28 cellular contexts compared by ENCODE assay signal in genomic region chr2:780002-780401, GRCh38.
"Had no signal": no experiment of that assay in that cellular context is flagged by ENCODE, and none has a peak within 500 bp of the region (broad histone marks: within the 10 kb centered on the region; RNA-seq: fewer than 3 reads in every experiment).

No MANE protein-coding gene starts in this region.

- FAIRE-seq: small intestine, urothelium cell line had no signal

- H2AFZ ChIP-seq: parathyroid adenoma had no signal

- H3K9ac ChIP-seq: parathyroid adenoma had no signal

- H3K27ac ChIP-seq: ovary, parathyroid adenoma, psoas muscle, right lobe of liver, sigmoid colon, stomach, thoracic aorta, thyroid gland, tibial nerve, upper lobe of left lung, vagina had no signal

- DNase-seq: nephron progenitor cell; occipital lobe; ovary; psoas muscle; right cardiac atrium; right lobe of liver; sigmoid colon; small intestine; stimulated activated CD4-positive, alpha-beta T cell treated with anti-CD3 and anti-CD28 coated beads, Interleukin-15, amount 100 ng/mL, for 24 hours; stimulated activated CD4-positive, alpha-beta T cell treated with anti-CD3 and anti-CD28 coated beads, Interleukin-2, amount 100 ng/mL, for 24 hours; stimulated activated CD4-positive, alpha-beta T cell treated with anti-CD3 and anti-CD28 coated beads, Interleukin-2, amount 100 ng/mL, for 48 hours; stimulated activated CD4-positive, alpha-beta T cell treated with anti-CD3 and anti-CD28 coated beads, Interleukin-4, amount 100 ng/mL, for 24 hours; stimulated activated naive B cell treated with anti-CD40 and anti-IgM and Interleukin-4, amounts not matched to agents 10 μg/mL and 1 μg/mL and 100 μg/mL, for 72 hours; stimulated activated naive CD4-positive, alpha-beta T cell treated with Interleukin-2 at 50 U/mL for 16 hours; stomach; thyroid gland; trophoblast cell had no signal

- ATAC-seq: natural killer cell treated with Interleukin-12 subunit alpha and Interleukin-12 subunit beta and Interleukin-15 and Interleukin-18, amount 100 ng/mL, for 72 hours; psoas muscle; right cardiac atrium; right lobe of liver; stimulated activated effector memory CD8-positive, alpha-beta T cell treated with anti-CD3 and anti-CD28 coated beads, Interleukin-12 subunit alpha, Interleukin-12 subunit beta, amount 100 ng/mL, for 72 hours; stimulated activated naive B cell treated with anti-CD40 and anti-IgM and Interleukin-4, amounts not matched to agents 10 μg/mL and 1 μg/mL and 100 μg/mL, for 72 hours had no signal

- H3K4me1 Mint-ChIP-seq: stimulated activated effector memory CD8-positive, alpha-beta T cell treated with anti-CD3 and anti-CD28 coated beads, Interleukin-12 subunit alpha, Interleukin-12 subunit beta, amount 100 ng/mL, for 72 hours; stimulated activated naive B cell treated with anti-CD40 and anti-IgM and Interleukin-4, amounts not matched to agents 10 μg/mL and 1 μg/mL and 100 μg/mL, for 72 hours had no signal

- H3K79me2 ChIP-seq: parathyroid adenoma had no signal

- H3K27me3 ChIP-seq: ovary, right lobe of liver, sigmoid colon, thyroid gland, tibial nerve, upper lobe of left lung, vagina had no signal

- H3K9me3 Mint-ChIP-seq: natural killer cell treated with Interleukin-12 subunit alpha and Interleukin-12 subunit beta and Interleukin-15 and Interleukin-18, amount 100 ng/mL, for 72 hours; neural crest cell; stimulated activated naive CD8-positive, alpha-beta T cell treated with anti-CD3 and anti-CD28 coated beads, Interleukin-15, Interleukin-2, amounts not matched to agents 100 ng/mL and 50 ng/mL, for 24 hours had no signal

- H3K4me3 ChIP-seq: ovary, psoas muscle, right lobe of liver, sigmoid colon, stomach, thoracic aorta, thyroid gland, tibial nerve, upper lobe of left lung, vagina had no signal

- H3K36me3 Mint-ChIP-seq: natural killer cell treated with Interleukin-12 subunit alpha and Interleukin-12 subunit beta and Interleukin-15 and Interleukin-18, amount 100 ng/mL, for 72 hours; stimulated activated effector memory CD8-positive, alpha-beta T cell treated with anti-CD3 and anti-CD28 coated beads, Interleukin-12 subunit alpha, Interleukin-12 subunit beta, amount 100 ng/mL, for 72 hours; stimulated activated naive B cell treated with anti-CD40 and anti-IgM and Interleukin-4, amounts not matched to agents 10 μg/mL and 1 μg/mL and 100 μg/mL, for 72 hours had no signal

- H3K27ac Mint-ChIP-seq: natural killer cell treated with Interleukin-12 subunit alpha and Interleukin-12 subunit beta and Interleukin-15 and Interleukin-18, amount 100 ng/mL, for 72 hours; nephron progenitor cell; progenitor cell of endocrine pancreas; stimulated activated effector memory CD8-positive, alpha-beta T cell treated with anti-CD3 and anti-CD28 coated beads, Interleukin-12 subunit alpha, Interleukin-12 subunit beta, amount 100 ng/mL, for 72 hours; stimulated activated naive B cell treated with anti-CD40 and anti-IgM and Interleukin-4, amounts not matched to agents 10 μg/mL and 1 μg/mL and 100 μg/mL, for 72 hours; stimulated activated naive CD8-positive, alpha-beta T cell treated with anti-CD3 and anti-CD28 coated beads, Interleukin-15, Interleukin-2, amounts not matched to agents 100 ng/mL and 50 ng/mL, for 24 hours had no signal

- H3K4me1 ChIP-seq: parathyroid adenoma, psoas muscle, right lobe of liver, sigmoid colon, stomach, thyroid gland, tibial nerve, upper lobe of left lung, vagina had no signal

- H3K4me3 Mint-ChIP-seq: natural killer cell treated with Interleukin-12 subunit alpha and Interleukin-12 subunit beta and Interleukin-15 and Interleukin-18, amount 100 ng/mL, for 72 hours; nephron progenitor cell; neural crest cell; stimulated activated effector memory CD8-positive, alpha-beta T cell treated with anti-CD3 and anti-CD28 coated beads, Interleukin-12 subunit alpha, Interleukin-12 subunit beta, amount 100 ng/mL, for 72 hours; stimulated activated naive B cell treated with anti-CD40 and anti-IgM and Interleukin-4, amounts not matched to agents 10 μg/mL and 1 μg/mL and 100 μg/mL, for 72 hours; stimulated activated naive CD8-positive, alpha-beta T cell treated with anti-CD3 and anti-CD28 coated beads, Interleukin-15, Interleukin-2, amounts not matched to agents 100 ng/mL and 50 ng/mL, for 24 hours had no signal

- H3K9me3 ChIP-seq: ovary, psoas muscle, right lobe of liver, stomach, thoracic aorta, tibial nerve, upper lobe of left lung, vagina had no signal

- H3K36me3 ChIP-seq: ovary, right lobe of liver, sigmoid colon, stomach, thoracic aorta, thyroid gland, tibial nerve, upper lobe of left lung, vagina had no signal
